ENCODE assay signal across 8 cellular contexts in genomic region chr2:113910110-113910717, GRCh38. TPM values are rescaled to one million over a fixed set of nuclear protein-coding genes. Genes with fewer than 3 reads are reported as not detected.
A peak's percentile ranks its signal among the peaks of the same experiment; 100 is the strongest.
DNase-seq lines count a peak whose midpoint lies in the region; ATAC-seq lines count a peak whose summit lies in the region.
"Had no signal": no experiment of that assay in that cellular context is flagged by ENCODE, and none has a peak within 500 bp of the region (broad histone marks: within the 10 kb centered on the region; RNA-seq: fewer than 3 reads in every experiment).

No MANE protein-coding gene starts in this region.

- DNase-seq in activated CD8-positive, alpha-beta memory T cell treated with anti-CD3 and anti-CD28 coated beads, Interleukin-2, amount 50 U/mL, for 1 hour (ENCODE audit: extremely low read depth): peak; percentile 71
- peak; percentile 49 for DNase-seq in mesenchymal stem cell
- DNase-seq in stimulated activated CD8-positive, alpha-beta memory T cell treated with anti-CD3 and anti-CD28 coated beads, Interleukin-7, amount 100 ng/mL, for 48 hours (ENCODE audit: extremely low read depth in 1 of 2, low read depth in 1 of 2): peak; percentile 15 to 64
- DNase-seq in NK-92 treated with Interleukin-12 subunit alpha and Interleukin-12 subunit beta, amount 100 ng/mL, for 24 hours (lab: John Stamatoyannopoulos, UW): no peak
- DNase-seq: NCI-H1048 had no signal

- no peak overlapping the region for H3K4me3 ChIP-seq in mesenchymal stem cell (ENCODE audit: insufficient read depth in 1 of 2, low read depth in 1 of 2, low read length in 2 of 2)

- H3K4me1 ChIP-seq in mesenchymal stem cell (ENCODE audit: control insufficient read depth, insufficient read depth, low read depth, low read length): peaks cover 8% of the 10 kb centered on the region

- WGBS in mesenchymal stem cell: 100% methylated on average over 3 of the region's 5 CpGs

- no peak overlapping the region for H2AFZ ChIP-seq in mesenchymal stem cell (ENCODE audit: low read depth, low read length)

- H4K8ac ChIP-seq in mesenchymal stem cell (ENCODE audit: low read length): no peak overlapping the region

- H3K14ac ChIP-seq in mesenchymal stem cell (ENCODE audit: low read length in 2 of 2): no peak overlapping the region

- H3K79me1 ChIP-seq in mesenchymal stem cell (replicated peaks; ENCODE audit: low read length, poor library complexity, severe bottlenecking): no peaks in the 10 kb centered on the region

- no peaks in the 10 kb centered on the region for H3K9me3 ChIP-seq in mesenchymal stem cell (ENCODE audit: control insufficient read depth, low read length)

- H2BK12ac ChIP-seq in mesenchymal stem cell (ENCODE audit: low read length in 2 of 2): no peak overlapping the region

- H4K91ac ChIP-seq in mesenchymal stem cell (ENCODE audit: low read length): no peak overlapping the region

- no peak overlapping the region for H3K9ac ChIP-seq in mesenchymal stem cell (ENCODE audit: low read length)

- ATAC-seq in HG02885 (IDR thresholded peaks at IDR 0.05; ENCODE audit: poor library complexity, unreplicated experiment): peak; percentile 53
- ATAC-seq in GM21576 (IDR thresholded peaks at IDR 0.05; ENCODE audit: unreplicated experiment): no peak
- ATAC-seq in GM19035 (IDR thresholded peaks at IDR 0.05; ENCODE audit: unreplicated experiment): no peak

- H2BK5ac ChIP-seq in mesenchymal stem cell (ENCODE audit: low read depth, low read length, poor library complexity, severe bottlenecking): no peak overlapping the region

- H2BK15ac ChIP-seq in mesenchymal stem cell (ENCODE audit: low read depth, poor library complexity, severe bottlenecking): no peak overlapping the region

- no peak overlapping the region for H3K4ac ChIP-seq in mesenchymal stem cell (ENCODE audit: low read depth in 1 of 2, low read length in 2 of 2)

- no peak overlapping the region for H3K4me2 ChIP-seq in mesenchymal stem cell (ENCODE audit: low read length, poor library complexity, severe bottlenecking)

- H2BK120ac ChIP-seq in mesenchymal stem cell (ENCODE audit: low read depth, low read length): no peak overlapping the region

- peaks cover 3 to 27% of the 10 kb centered on the region in 2 experiments for H3K36me3 ChIP-seq in mesenchymal stem cell (ENCODE audit: control insufficient read depth in 1 of 2, insufficient read depth in 2 of 2, low read depth in 1 of 2, low read length in 2 of 2)

- no peak overlapping the region for H3K18ac ChIP-seq in mesenchymal stem cell (ENCODE audit: low read depth in 1 of 2, low read length in 2 of 2)

- peak overlapping the region; percentile 11 for H3K27ac ChIP-seq in mesenchymal stem cell (ENCODE audit: low read length, poor library complexity, severe bottlenecking)

- no peak overlapping the region for H3K23ac ChIP-seq in mesenchymal stem cell (ENCODE audit: low read length in 2 of 2)

- H3K27me3 ChIP-seq in mesenchymal stem cell (ENCODE audit: control insufficient read depth in 1 of 2, insufficient read depth in 1 of 2, low read length in 2 of 2): no peaks in the 10 kb centered on the region

- H2AK5ac ChIP-seq in mesenchymal stem cell (ENCODE audit: low read length, severe bottlenecking): no peak overlapping the region

RNA-seq across cellular contexts. Expression of gene ACTR3, which starts 20.3 kb away (rescaled TPM):
- 208 TPM for polyA plus RNA-seq in mesenchymal stem cell (2013, experiment 1 of 2)
- 206 TPM for polyA plus RNA-seq in mesenchymal stem cell (2013, experiment 2 of 2)
